In genomic region chr5:119070828-119071572, GRCh38 we compare ENCODE assay signal across 8 cellular contexts. TPM values are rescaled to one million over a fixed set of nuclear protein-coding genes. Genes with fewer than 3 reads are reported as not detected.
DNase-seq lines count a peak whose midpoint lies in the region; ATAC-seq, FAIRE-seq and TF ChIP-seq lines count a peak whose summit lies in the region.

DMXL1 (plus strand) TSS chr5:119071087; CDS start chr5:119071570, 483 bp downstream.

- H3K9ac ChIP-seq in rectal smooth muscle tissue (ENCODE audit: low read length): peak within 1 kb of the TSS; percentile 99

- H3K4me1 ChIP-seq in rectal smooth muscle tissue (ENCODE audit: control insufficient read depth, insufficient read depth, low read length) (peaks cover 9% of the 10 kb centered on the region), aorta (ENCODE audit: control insufficient read depth in 1 of 2, insufficient read depth in 2 of 2, low read length in 2 of 2) (peaks cover 0 to 4% of the 10 kb centered on the region in 2 donors)

- FAIRE-seq in GM18507 (lab: Jason Lieb, UNC): peak; percentile 96

- H3K36me3 ChIP-seq in rectal smooth muscle tissue (ENCODE audit: control insufficient read depth, insufficient read depth, low read length): no peaks in the 10 kb centered on the region
- H3K36me3 ChIP-seq in aorta (ENCODE audit: control insufficient read depth in 1 of 2, insufficient read depth in 2 of 2, low read length in 1 of 2): no peaks in the 10 kb centered on the region

- H3K27me3 ChIP-seq in rectal smooth muscle tissue (ENCODE audit: control insufficient read depth, insufficient read depth, low read length): no peaks in the 10 kb centered on the region
- H3K27me3 ChIP-seq in aorta (ENCODE audit: control insufficient read depth in 1 of 2, insufficient read depth in 2 of 2, low read length in 1 of 2): no peaks in the 10 kb centered on the region

- peak; percentile 80 for ATAC-seq in HG02981 (IDR thresholded peaks at IDR 0.05; ENCODE audit: unreplicated experiment)
- peak; percentile 99 for ATAC-seq in aorta (ENCODE audit: low FRiP score)

- DNase-seq in GM18507 (ENCODE audit: extremely low spot score, insufficient read length, low read depth) (peak; percentile 50), NCI-H2029 treated with DMSO at 0.1 percent for 48 hours (lab: John Stamatoyannopoulos, UW) (peak; percentile 97), T-helper 9 cell (peak; percentile 97), astrocyte of the cerebellum (ENCODE audit: low read depth) (peak; percentile 97), hepatic stellate cell (ENCODE audit: low spot score) (peak; percentile 85), aorta (peak; percentile 100)

- no peak for TF ChIP-seq CTCF in astrocyte of the cerebellum (IDR thresholded peaks at IDR 0.05; ENCODE audit: low read depth, low read length, missing control alignments)

- peak within 1 kb of the TSS; percentile 94 for H3K4me3 ChIP-seq in astrocyte of the cerebellum (ENCODE audit: low read depth, low read length)
- H3K4me3 ChIP-seq in rectal smooth muscle tissue (ENCODE audit: low read length): peak within 1 kb of the TSS; percentile 99
- peak within 1 kb of the TSS; percentile 79 to 81 for H3K4me3 ChIP-seq in aorta (ENCODE audit: low read length in 2 of 2)

- no peaks in the 10 kb centered on the region for H3K9me3 ChIP-seq in aorta (ENCODE audit: control insufficient read depth, low read length)

- in situ Hi-C loops in astrocyte of the cerebellum (cut with HindIII; ENCODE audit: low sequenced_read_pairs): no loop called here

- intact Hi-C loops in aorta (cut with DNase I): loop anchor here in 1 of 2 donors (2.0 kb wide), 1 partner anchor 264 kb away; no protein-coding TSS in a partner anchor

- H3K27ac ChIP-seq in rectal smooth muscle tissue (ENCODE audit: low read depth, low read length) (peak within 1 kb of the TSS; percentile 98), aorta (ENCODE audit: low read depth in 1 of 2, low read length in 2 of 2) (peak within 1 kb of the TSS; percentile 52 to 65)

- WGBS in aorta, 2 donors: 0 to 1% methylated on average over 65 to 70 of the region's 70 CpGs

RNA-seq across cellular contexts. Expression of gene DMXL1, which starts in this region (rescaled TPM):
- total RNA-seq in aorta: 10 to 100 TPM; 50.8 to 69.7 TPM
- 10 to 100 TPM; 10.5 to 17.8 TPM for polyA plus RNA-seq in aorta

Comparison
In these comparisons a context has a peak if more than half of its experiments do, and no peak if none do; other contexts are left out.
1. Peak in every context shown above with its lines: DNase-seq, ATAC-seq, H3K4me3 ChIP-seq and H3K27ac ChIP-seq.
2. DNase-seq: peak in every context shown above with its lines; median percentile 100 in aorta; 97 in NCI-H2029 treated with DMSO at 0.1 percent for 48 hours; 97 in T-helper 9 cell; 97 in astrocyte of the cerebellum; 85 in hepatic stellate cell; 50 in GM18507.